ENCODE assay signal across 11 cellular contexts in the genomic region with DNA sequence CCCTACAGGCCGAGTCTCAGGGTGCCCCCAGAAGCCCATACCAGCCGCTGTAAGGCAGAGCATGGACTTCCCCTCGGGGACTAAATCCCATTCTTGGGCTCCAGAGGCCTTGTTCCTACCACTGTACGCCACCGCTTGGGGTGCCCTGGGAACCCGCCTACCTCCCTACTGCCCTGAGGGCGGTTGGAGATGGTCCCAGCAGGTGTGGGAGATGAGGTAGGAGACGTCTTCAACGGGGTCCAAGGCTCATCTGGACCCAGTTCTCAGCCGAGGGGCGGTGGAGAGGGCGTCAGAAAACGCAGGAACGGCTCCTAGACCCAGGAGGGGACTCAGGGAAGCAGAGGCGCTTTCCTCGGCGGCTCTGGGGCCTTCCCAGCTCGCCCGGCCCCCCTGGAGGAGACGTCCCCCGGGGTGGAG. TPM values are rescaled to one million over a fixed set of nuclear protein-coding genes. Genes with fewer than 3 reads are reported as not detected.
DNase-seq lines count a peak whose midpoint lies in the region; ATAC-seq and TF ChIP-seq lines count a peak whose summit lies in the region.
"Had no signal": no experiment of that assay in that cellular context is flagged by ENCODE, and none has a peak within 500 bp of the region (broad histone marks: within the 10 kb centered on the region; RNA-seq: fewer than 3 reads in every experiment).

No MANE protein-coding gene starts in this region.

- no peak for TF ChIP-seq CTCF in left ventricle myocardium inferior (IDR thresholded peaks at IDR 0.05; ENCODE audit: borderline replicate concordance)
- no peak for TF ChIP-seq CTCF in endothelial cell (IDR thresholded peaks at IDR 0.05; ENCODE audit: unreplicated experiment)
- TF ChIP-seq CTCF in vagina (IDR thresholded peaks at IDR 0.05), result no peak

- H3K36me3 ChIP-seq in left ventricle myocardium inferior, result peaks cover 27% of the 10 kb centered on the region
- peaks cover 25% of the 10 kb centered on the region for H3K36me3 ChIP-seq in neuron (ENCODE audit: insufficient read depth, low read length)
- peaks cover 0 to 17% of the 10 kb centered on the region in 2 donors for H3K36me3 ChIP-seq in vagina
- H3K36me3 ChIP-seq: brain microvascular endothelial cell, uterus had no signal

- ATAC-seq in GM21786 (IDR thresholded peaks at IDR 0.05; ENCODE audit: unreplicated experiment), result no peak
- ATAC-seq in GM19395 (IDR thresholded peaks at IDR 0.05; ENCODE audit: unreplicated experiment), result no peak
- no peak for ATAC-seq in activated CD4-positive, CD25-positive, alpha-beta regulatory T cell treated with anti-CD3 and anti-CD28 coated beads, Interleukin-2, amount 50 U/mL, for 24 hours

- peaks cover 29% of the 10 kb centered on the region for H3K4me1 ChIP-seq in left ventricle myocardium inferior
- H3K4me1 ChIP-seq in neuron (ENCODE audit: insufficient read depth, low read length), result peaks cover 13% of the 10 kb centered on the region
- H3K4me1 ChIP-seq in vagina, result peaks cover 11% of the 10 kb centered on the region
- H3K4me1 ChIP-seq: uterus had no signal

- H2AFZ ChIP-seq in neuron (ENCODE audit: low read depth, low read length), result peak overlapping the region; percentile 59

- no peak for TF ChIP-seq POLR2A in vagina (IDR thresholded peaks at IDR 0.05)

- peak; percentile 12 for DNase-seq in left ventricle myocardium inferior
- DNase-seq in cardiac septum (ENCODE audit: low spot score), result no peak
- DNase-seq in endothelial cell (ENCODE audit: low spot score), result no peak
- DNase-seq in vagina (ENCODE audit: extremely low spot score in 2 of 2), result no peak

- no peak overlapping the region for H3K27ac Mint-ChIP-seq in endothelial cell (ENCODE audit: unreplicated experiment)

- H3K9me3 ChIP-seq in left ventricle myocardium inferior (replicated peaks) (peaks cover 29% of the 10 kb centered on the region), neuron (ENCODE audit: low read length) (peaks cover 28% of the 10 kb centered on the region), vagina (peaks cover 8% of the 10 kb centered on the region)

- peak overlapping the region; percentile 82 for H3K27ac ChIP-seq in left ventricle myocardium inferior (replicated peaks)
- H3K27ac ChIP-seq in vagina, result no peak overlapping the region
- H3K27ac ChIP-seq: brain microvascular endothelial cell had no signal

- H3K27me3 ChIP-seq in left ventricle myocardium inferior (ENCODE audit: low read depth) (no peaks in the 10 kb centered on the region), neuron (ENCODE audit: insufficient read depth, low read length) (no peaks in the 10 kb centered on the region), vagina (no peaks in the 10 kb centered on the region)
- H3K27me3 ChIP-seq: brain microvascular endothelial cell, uterus had no signal

- peak overlapping the region; percentile 31 for H3K4me3 Mint-ChIP-seq in endothelial cell (ENCODE audit: unreplicated experiment)

- peaks cover 32% of the 10 kb centered on the region for H3K36me3 Mint-ChIP-seq in endothelial cell (ENCODE audit: low read depth, unreplicated experiment)

- peaks cover 10% of the 10 kb centered on the region for H3K4me1 Mint-ChIP-seq in endothelial cell (ENCODE audit: unreplicated experiment)

- H3K9me3 Mint-ChIP-seq in endothelial cell (ENCODE audit: unreplicated experiment), result peaks cover 9% of the 10 kb centered on the region

- intact Hi-C loops in left ventricle myocardium inferior (cut with micrococcal nuclease) (no loop called here), cardiac septum (cut with DNase I) (no loop called here), vagina (cut with DNase I) (no loop called here)

- peak overlapping the region; percentile 88 for H3K4me3 ChIP-seq in left ventricle myocardium inferior
- no peak overlapping the region for H3K4me3 ChIP-seq in neuron (ENCODE audit: low read length)
- peak overlapping the region; percentile 48 to 60 for H3K4me3 ChIP-seq in vagina

- H3K27me3 Mint-ChIP-seq in endothelial cell (ENCODE audit: unreplicated experiment), result peaks cover 11% of the 10 kb centered on the region
- H3K27me3 Mint-ChIP-seq: activated B cell treated with CpG ODN at 0.5 μM for 24 hours had no signal

RNA-seq across cellular contexts. Expression of a gene that starts 0.8 kb away (rescaled TPM):
- total RNA-seq in left ventricle myocardium inferior (4.0 TPM), cardiac septum (4.5 TPM), endothelial cell (ENCODE audit: unreplicated experiment) (19.9 TPM), vagina (4.4 TPM)

RNA-seq across cellular contexts. Expression of a gene that starts 4.4 kb away (rescaled TPM):
- total RNA-seq in left ventricle myocardium inferior, result 4.6 TPM
- 4.8 TPM for total RNA-seq in cardiac septum
- 10.9 TPM for total RNA-seq in endothelial cell (ENCODE audit: unreplicated experiment)
- total RNA-seq in vagina, result 3.9 TPM

RNA-seq across cellular contexts. Expression of a gene that starts 16.6 kb away (rescaled TPM):
- total RNA-seq in left ventricle myocardium inferior (4.7 TPM), cardiac septum (3.5 TPM), endothelial cell (ENCODE audit: unreplicated experiment) (7.2 TPM), vagina (0.74 TPM)

RNA-seq across cellular contexts. Expression of a gene that starts 23.4 kb away (rescaled TPM):
- total RNA-seq in left ventricle myocardium inferior (10.8 TPM), cardiac septum (9.9 TPM), endothelial cell (ENCODE audit: unreplicated experiment) (15.3 TPM), vagina (8.1 TPM)

RNA-seq across cellular contexts. Expression of a gene that starts 30.9 kb away (rescaled TPM):
- total RNA-seq in left ventricle myocardium inferior, result 13.3 TPM
- total RNA-seq in cardiac septum, result 16.5 TPM
- 37.5 TPM for total RNA-seq in endothelial cell (ENCODE audit: unreplicated experiment)
- total RNA-seq in vagina, result 9.1 TPM
